In genomic region chr11:102239906-102240305, GRCh38 we compare ENCODE assay signal across 25 cellular contexts.
DNase-seq lines count a peak whose midpoint lies in the region; ATAC-seq, FAIRE-seq and TF ChIP-seq lines count a peak whose summit lies in the region.
"Had no signal": no experiment of that assay in that cellular context is flagged by ENCODE, and none has a peak within 500 bp of the region (broad histone marks: within the 10 kb centered on the region; RNA-seq: fewer than 3 reads in every experiment).

No MANE protein-coding gene starts in this region.

- no peak for TF ChIP-seq EP300 in H1 (IDR thresholded peaks at IDR 0.05; ENCODE audit: borderline replicate concordance in 1 of 2, low read depth in 2 of 2, low read length in 2 of 2)

- no peak overlapping the region for H2BK15ac ChIP-seq in H1 (ENCODE audit: low read length)

- H2AFZ ChIP-seq in H1 (ENCODE audit: low read length): no peak overlapping the region
- H2AFZ ChIP-seq: GM23338 had no signal

- peaks cover 4% of the 10 kb centered on the region for H3K27me3 Mint-ChIP-seq in HFFc6 (ENCODE audit: insufficient read depth)
- peaks cover 8 to 40% (median 24%) of the 10 kb centered on the region in 5 donors for H3K27me3 Mint-ChIP-seq in naive thymus-derived CD8-positive, alpha-beta T cell

- H2BK120ac ChIP-seq in H1 (replicated peaks; ENCODE audit: low read depth, low read length): no peak overlapping the region

- H3K27ac Mint-ChIP-seq in HFFc6: peak overlapping the region; percentile 32; the same call in 1 of the 2 replicates
- no peak overlapping the region for H3K27ac Mint-ChIP-seq in naive thymus-derived CD8-positive, alpha-beta T cell
- H3K27ac Mint-ChIP-seq: CD8-positive, alpha-beta T cell; GM23338 had no signal

- peak overlapping the region; percentile 62; the same call in 1 of the 2 replicates for H2BK12ac ChIP-seq in H1 (ENCODE audit: low read depth, low read length)

- no peaks in the 10 kb centered on the region; a peak in 1 of 22 replicates for H4K20me1 ChIP-seq in BLaER1 treated with 17β-estradiol and CSF1 and Interleukin-3, amounts not matched to agents 10 nM and 100 nM
- H4K20me1 ChIP-seq in H1 (replicated peaks in 1 of 2; ENCODE audit: control insufficient read depth in 1 of 2, insufficient read depth in 2 of 2, low read length in 2 of 2): no peaks in the 10 kb centered on the region

- H4K5ac ChIP-seq in H1 (ENCODE audit: insufficient read length, low read depth, low read length): no peak overlapping the region

- H3K4ac ChIP-seq in H1 (replicated peaks; ENCODE audit: insufficient read length, low read depth, low read length): no peak overlapping the region

- no peak overlapping the region for H2BK5ac ChIP-seq in H1 (ENCODE audit: low read depth, low read length)

- no peaks in the 10 kb centered on the region for H3K36me3 ChIP-seq in BLaER1 treated with 17β-estradiol and CSF1 and Interleukin-3, amounts not matched to agents 10 nM and 100 nM
- H3K36me3 ChIP-seq in H1 (ENCODE audit: control insufficient read depth in 2 of 4, insufficient read depth in 4 of 4, low read length in 3 of 4) (no peaks in the 10 kb centered on the region), subcutaneous abdominal adipose tissue (ENCODE audit: control insufficient read depth in 5 of 5, insufficient read depth in 5 of 5, low read length in 5 of 5) (no peaks in the 10 kb centered on the region)
- H3K36me3 ChIP-seq: HAP-1 had no signal

- H3K4me3 ChIP-seq in BLaER1 treated with 17β-estradiol and CSF1 and Interleukin-3, amounts not matched to agents 10 nM and 100 nM: no peak overlapping the region
- H3K4me3 ChIP-seq in H1 (ENCODE audit: extremely low read depth in 1 of 4, insufficient read depth in 2 of 4, low read depth in 3 of 4, low read length in 4 of 4) (no peak overlapping the region), subcutaneous abdominal adipose tissue (ENCODE audit: low read depth in 1 of 5, low read length in 5 of 5) (no peak overlapping the region)
- H3K4me3 ChIP-seq: A549, GM23338, HAP-1, K562 had no signal

- no peak for TF ChIP-seq CTCF in HFFc6 (IDR thresholded peaks at IDR 0.05)
- TF ChIP-seq CTCF in H1 (IDR thresholded peaks at IDR 0.05; ENCODE audit: control extremely low read depth in 1 of 3, insufficient read depth in 1 of 3, low read depth in 1 of 3, low read length in 3 of 3): no peak

- H3K27ac ChIP-seq in BLaER1 treated with 17β-estradiol and CSF1 and Interleukin-3, amounts not matched to agents 10 nM and 100 nM: no peak overlapping the region
- H3K27ac ChIP-seq in H1 (ENCODE audit: low read depth, low read length) (no peak overlapping the region), subcutaneous abdominal adipose tissue (ENCODE audit: low read depth, low read length) (peak overlapping the region; percentile 67)
- H3K27ac ChIP-seq: A549, C4-2B had no signal

- H3K9me3 Mint-ChIP-seq in HFFc6: no peaks in the 10 kb centered on the region
- peaks cover 0 to 7% (median 0%) of the 10 kb centered on the region in 9 donors for H3K9me3 Mint-ChIP-seq in naive thymus-derived CD8-positive, alpha-beta T cell
- H3K9me3 Mint-ChIP-seq: CD8-positive, alpha-beta T cell had no signal

- no peak overlapping the region for H3K18ac ChIP-seq in H1 (ENCODE audit: extremely low read depth, low read length)

- H3K9me3 ChIP-seq in BLaER1 treated with 17β-estradiol and CSF1 and Interleukin-3, amounts not matched to agents 10 nM and 100 nM (replicated peaks in 1 of 11): peaks cover 0 to 5% (median 0%) of the 10 kb centered on the region in 11 experiments; a peak in 1 of 22 replicates
- no peaks in the 10 kb centered on the region for H3K9me3 ChIP-seq in H1 (ENCODE audit: insufficient read depth in 2 of 2, low read depth in 1 of 2, low read length in 1 of 2)
- H3K9me3 ChIP-seq in subcutaneous abdominal adipose tissue (ENCODE audit: control insufficient read depth in 5 of 5, low read length in 5 of 5): no peaks in the 10 kb centered on the region
- H3K9me3 ChIP-seq: A549, HAP-1 had no signal

- H3K56ac ChIP-seq in H1 (replicated peaks; ENCODE audit: insufficient read length, low read depth, low read length): no peak overlapping the region

- POLR2A ChIA-PET in H1 (lab: Charles Lee; ENCODE audit: partially characterized antibody): no interaction called here
- POLR2A ChIA-PET in naive thymus-derived CD8-positive, alpha-beta T cell (lab: Charles Lee): no interaction called here

- FAIRE-seq in H1 (lab: Jason Lieb, UNC): no peak
- FAIRE-seq: A549, GM18507, K562 had no signal

- H3K4me1 Mint-ChIP-seq in HFFc6 (ENCODE audit: low read depth): peaks cover 70% of the 10 kb centered on the region
- H3K4me1 Mint-ChIP-seq in naive thymus-derived CD8-positive, alpha-beta T cell: peaks cover 0 to 4% (median 0%) of the 10 kb centered on the region in 4 donors

- no peak overlapping the region for H4K91ac ChIP-seq in H1 (replicated peaks; ENCODE audit: insufficient read length, low read length)

- no peak overlapping the region for H3K14ac ChIP-seq in H1 (ENCODE audit: insufficient read length)

- CTCF ChIA-PET in H1 (lab: Charles Lee; ENCODE audit: partially characterized antibody): interaction anchor here (0.7 kb wide), 1 partner anchor 15 kb away, joined by 4 read pairs; no protein-coding TSS in a partner anchor

- DNase-seq in HFFc6 (no peak), H1 (ENCODE audit: low read depth in 1 of 2, low spot score in 2 of 2) (no peak), cortex of kidney (lab: John Stamatoyannopoulos, UW) (no peak), NCI-H345 (lab: John Stamatoyannopoulos, UW) (no peak)
- DNase-seq in naive thymus-derived CD8-positive, alpha-beta T cell: no peak
- DNase-seq: AML-193; Calu3; CD8-positive, alpha-beta T cell; Kasumi-1; NCI-H1092 treated with DMSO at 0.1 percent for 48 hours; NCI-H1436; NCI-H2081 treated with DMSO at 0.1 percent for 48 hours; NCI-H2171; NCI-H226; NCI-H524 treated with DMSO at 0.1 percent for 48 hours; NCI-H774 had no signal

- ATAC-seq in naive thymus-derived CD8-positive, alpha-beta T cell: no peak
- ATAC-seq: CD8-positive, alpha-beta T cell; GM23338; K562; PC-3 had no signal

- TF ChIP-seq POLR2A in H1 (IDR thresholded peaks at IDR 0.05; ENCODE audit: control extremely low read depth in 1 of 2, low read depth in 2 of 2, low read length in 2 of 2): no peak

- H3K4me2 ChIP-seq in BLaER1 treated with 17β-estradiol and CSF1 and Interleukin-3, amounts not matched to agents 10 nM and 100 nM: peak overlapping the region in 6 of 11 experiments; percentile 3 to 24 (median 12); a peak in 4 of 22 replicates
- no peak overlapping the region for H3K4me2 ChIP-seq in H1 (ENCODE audit: insufficient read depth in 1 of 2, low read depth in 2 of 2, low read length in 2 of 2)
- H3K4me2 ChIP-seq: A549, GM23338 had no signal

- no peak for TF ChIP-seq RAD21 in H1 (IDR thresholded peaks at IDR 0.05 in 1 of 2, conservative IDR thresholded peaks at IDR 0.05 in 1 of 2; ENCODE audit: low read depth in 2 of 2, low read length in 2 of 2)

- no peaks in the 10 kb centered on the region for H3K79me1 ChIP-seq in H1 (ENCODE audit: low read depth, low read length)

- H2AK5ac ChIP-seq in H1 (ENCODE audit: low read depth, low read length): no peak overlapping the region

- H3K4me3 Mint-ChIP-seq in HFFc6: no peak overlapping the region
- no peak overlapping the region for H3K4me3 Mint-ChIP-seq in naive thymus-derived CD8-positive, alpha-beta T cell
- H3K4me3 Mint-ChIP-seq: CD8-positive, alpha-beta T cell; GM23338 had no signal

- H3K4me1 ChIP-seq in BLaER1 treated with 17β-estradiol and CSF1 and Interleukin-3, amounts not matched to agents 10 nM and 100 nM: peaks cover 8 to 37% (median 27%) of the 10 kb centered on the region in 10 experiments; a peak in 19 of 20 replicates
- peaks cover 0 to 2% (median 0%) of the 10 kb centered on the region in 4 experiments; a peak in 3 of 7 replicates for H3K4me1 ChIP-seq in H1 (replicated peaks in 1 of 4; ENCODE audit: control insufficient read depth in 3 of 4, insufficient read depth in 4 of 4, low read length in 3 of 4)
- peaks cover 4 to 47% (median 24%) of the 10 kb centered on the region in 5 donors for H3K4me1 ChIP-seq in subcutaneous abdominal adipose tissue (ENCODE audit: control insufficient read depth in 5 of 5, insufficient read depth in 5 of 5, low read length in 5 of 5)
- H3K4me1 ChIP-seq: HAP-1 had no signal

- WGBS in H1 (ENCODE audit: extremely low coverage in 1 of 2, insufficient coverage in 1 of 2, insufficient read length in 1 of 2, insufficient replicate concordance in 2 of 2, low coverage in 1 of 2, low lambda C conversion rate in 2 of 2, missing lambda C conversion rate in 1 of 2), 2 experiments: 90% methylated on average over 6 of the region's 6 CpGs; no CpG with 5 or more reads in 1 of the 2 experiments

- H3K27me3 ChIP-seq in BLaER1 treated with 17β-estradiol and CSF1 and Interleukin-3, amounts not matched to agents 10 nM and 100 nM: no peaks in the 10 kb centered on the region
- H3K27me3 ChIP-seq in H1 (replicated peaks in 1 of 4; ENCODE audit: control insufficient read depth in 3 of 4, extremely low read depth in 1 of 4, insufficient read depth in 3 of 4, low read length in 3 of 4) (peaks cover 0 to 2% (median 0%) of the 10 kb centered on the region in 4 experiments; a peak in 1 of 7 replicates), subcutaneous abdominal adipose tissue (ENCODE audit: control insufficient read depth in 5 of 5, insufficient read depth in 4 of 5, low read length in 5 of 5) (no peaks in the 10 kb centered on the region)

- H4K8ac ChIP-seq in H1 (ENCODE audit: extremely low read depth, insufficient read depth, low read length): no peak overlapping the region

- H2BK20ac ChIP-seq in H1 (ENCODE audit: low read length): no peak overlapping the region

- H3K23ac ChIP-seq in H1 (ENCODE audit: insufficient read length): no peak overlapping the region

- no peak overlapping the region for H3K9ac ChIP-seq in BLaER1 treated with 17β-estradiol and CSF1 and Interleukin-3, amounts not matched to agents 10 nM and 100 nM
- H3K9ac ChIP-seq in H1 (replicated peaks in 1 of 4; ENCODE audit: extremely low read depth in 1 of 4, low read depth in 3 of 4, low read length in 3 of 4): no peak overlapping the region
- H3K9ac ChIP-seq in subcutaneous abdominal adipose tissue (ENCODE audit: low read length in 5 of 5): no peak overlapping the region

- H3K79me2 ChIP-seq in H1 (ENCODE audit: control insufficient read depth in 1 of 2, insufficient read depth in 2 of 2, low read length in 2 of 2): no peaks in the 10 kb centered on the region

- no peaks in the 10 kb centered on the region for H3K23me2 ChIP-seq in H1 (ENCODE audit: low read depth, low read length)

- no peaks in the 10 kb centered on the region for H3K36me3 Mint-ChIP-seq in HFFc6 (ENCODE audit: low read depth)
- H3K36me3 Mint-ChIP-seq in naive thymus-derived CD8-positive, alpha-beta T cell: no peaks in the 10 kb centered on the region
- H3K36me3 Mint-ChIP-seq: CD8-positive, alpha-beta T cell had no signal

TF ChIP-seq in H1, 55 proteins besides CTCF, POLR2A, EP300 and RAD21 (continues in another document):
- no peak for TF ChIP-seq E2F6 (IDR thresholded peaks at IDR 0.05)
- no peak for TF ChIP-seq HDAC2 (IDR thresholded peaks at IDR 0.05; ENCODE audit: borderline replicate concordance in 1 of 2, low read depth in 2 of 2, low read length in 2 of 2)

Comparison
In these comparisons a context has a peak if more than half of its experiments do, and no peak if none do; other contexts are left out.
1. H3K4me2 ChIP-seq: peak in BLaER1 treated with 17β-estradiol and CSF1 and Interleukin-3, amounts not matched to agents 10 nM and 100 nM (6 of 11); none in H1 (0 of 2).